ENCODE assay signal across 24 cellular contexts in the genomic region with DNA sequence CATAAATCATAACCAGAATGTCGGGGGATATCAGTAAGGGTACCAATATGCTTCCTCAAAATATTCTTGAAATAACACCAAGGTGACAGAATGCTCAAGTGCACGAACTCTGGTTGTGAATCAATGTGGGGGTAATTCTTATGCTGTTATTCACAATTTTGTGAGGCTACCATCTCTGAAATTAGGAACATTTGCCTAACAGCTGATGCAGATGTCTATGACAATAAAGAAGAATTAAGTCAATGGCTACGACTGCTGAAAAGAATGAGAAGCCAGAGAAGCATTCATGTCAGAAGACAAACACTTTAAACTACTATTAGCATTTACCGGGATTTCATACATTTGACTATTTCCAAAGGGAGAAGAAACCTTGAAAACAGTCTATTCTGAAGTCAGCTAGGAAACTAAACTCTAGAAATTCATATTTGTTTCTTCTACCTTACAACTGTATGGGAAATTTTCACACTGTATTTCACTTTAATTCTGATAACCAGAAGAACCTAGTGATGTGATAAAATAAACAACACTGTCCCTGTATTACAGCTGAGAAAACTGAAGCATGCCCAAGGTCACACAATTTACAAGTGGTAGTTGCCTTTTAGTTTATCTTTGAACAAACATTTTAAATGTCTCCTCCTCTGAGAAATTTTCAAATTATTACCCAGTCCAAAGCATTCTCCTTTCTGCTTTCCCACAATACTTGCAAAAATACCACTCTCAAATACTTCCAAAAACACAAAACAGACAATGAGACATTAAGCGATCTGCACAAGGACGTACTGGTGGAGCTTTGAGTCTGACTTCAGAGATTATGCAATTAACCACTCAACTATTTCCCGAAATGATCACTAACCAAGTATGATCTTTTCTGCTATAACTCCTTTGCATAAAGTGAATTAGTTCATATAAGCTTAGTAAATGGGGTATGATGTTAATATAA. TPM values are rescaled to one million over a fixed set of nuclear protein-coding genes. Genes with fewer than 3 reads are reported as not detected.
DNase-seq lines count a peak whose midpoint lies in the region; ATAC-seq, FAIRE-seq and TF ChIP-seq lines count a peak whose summit lies in the region.
"Had no signal": no experiment of that assay in that cellular context is flagged by ENCODE, and none has a peak within 500 bp of the region (broad histone marks: within the 10 kb centered on the region; RNA-seq: fewer than 3 reads in every experiment).

No MANE protein-coding gene starts in this region.

- H3K9ac ChIP-seq in iPS-18a (ENCODE audit: low read length) = no peak overlapping the region
- H3K9ac ChIP-seq: BLaER1 had no signal

- H3K4me1 ChIP-seq in iPS-18a (ENCODE audit: control insufficient read depth, low read depth, low read length) (peaks cover 40% of the 10 kb centered on the region), pancreas (peaks cover 5 to 29% (median 18%) of the 10 kb centered on the region in 3 donors)
- H3K4me1 ChIP-seq: BLaER1, right atrium auricular region had no signal

- H3K9me3 Mint-ChIP-seq in naive thymus-derived CD8-positive, alpha-beta T cell = peaks cover 0 to 7% (median 0%) of the 10 kb centered on the region in 9 donors

- POLR2A ChIA-PET in naive thymus-derived CD8-positive, alpha-beta T cell (lab: Charles Lee) = no interaction called here

- H3K36me3 Mint-ChIP-seq in naive thymus-derived CD8-positive, alpha-beta T cell = no peaks in the 10 kb centered on the region

- intact Hi-C loops in pancreas (cut with DNase I) = no loop called here

- 18 to 19% methylated on average over 7 of the region's 7 CpGs for WGBS in pancreas, 2 donors

- H3K27ac Mint-ChIP-seq in naive thymus-derived CD8-positive, alpha-beta T cell = no peak overlapping the region
- H3K27ac Mint-ChIP-seq: activated CD4-positive, alpha-beta T cell treated with anti-CD3 and anti-CD28 coated beads for 36 hours had no signal

- H3K27me3 Mint-ChIP-seq in naive thymus-derived CD8-positive, alpha-beta T cell = peaks cover 0 to 4% (median 0%) of the 10 kb centered on the region in 5 donors
- H3K27me3 Mint-ChIP-seq: activated CD4-positive, alpha-beta T cell treated with anti-CD3 and anti-CD28 coated beads for 36 hours had no signal

- no peak for TF ChIP-seq CTCF in pancreas (IDR thresholded peaks at IDR 0.05)

- peak; percentile 15 for DNase-seq in DMS53 (lab: John Stamatoyannopoulos, UW)
- DNase-seq in DMS53 treated with DMSO at 0.1 percent for 48 hours (lab: John Stamatoyannopoulos, UW; ENCODE audit: unreplicated experiment) = no peak
- peak; percentile 79 for DNase-seq in SKM-1 treated with dmso at 0.1 percent for 144 hours (lab: John Stamatoyannopoulos, UW; ENCODE audit: unreplicated experiment)
- DNase-seq in pancreas = peak in 1 of 6 donors; percentile 10
- no peak for DNase-seq in NCI-H2107 treated with DMSO at 0.1 percent for 48 hours (lab: John Stamatoyannopoulos, UW; ENCODE audit: unreplicated experiment)
- DNase-seq in naive thymus-derived CD8-positive, alpha-beta T cell = no peak
- DNase-seq: activated CD4-positive, alpha-beta T cell treated with anti-CD3 and anti-CD28 coated beads for 36 hours; activated naive CD4-positive, alpha-beta T cell treated with anti-CD3 and anti-CD28 coated beads, Interleukin-2, amount 50 U/mL, for 16 hours; activated T-cell treated with anti-CD3 and anti-CD28 coated beads, Interleukin-2, amount 50 U/mL, for 48 hours; Calu3; effector memory CD4-positive, alpha-beta T cell; glutamatergic neuron; NCI-H1092 treated with DMSO at 0.1 percent for 48 hours; NCI-H2029 treated with DMSO at 0.1 percent for 48 hours; nucleus accumbens; stimulated activated CD8-positive, alpha-beta memory T cell treated with anti-CD3 and anti-CD28 coated beads, Interleukin-4, amount 100 ng/mL, for 48 hours had no signal

- FAIRE-seq in pancreas (lab: Jason Lieb, UNC) = no peak
- FAIRE-seq: GM18507, K562, TTC549 had no signal

- H3K4me3 ChIP-seq in iPS-18a (ENCODE audit: low read length) (peak overlapping the region; percentile 29), pancreas (peak overlapping the region in 2 of 4 donors; percentile 2 to 4)
- H3K4me3 ChIP-seq: BLaER1, K562, right atrium auricular region had no signal

- H3K4me1 Mint-ChIP-seq in naive thymus-derived CD8-positive, alpha-beta T cell = peaks cover 2 to 6% (median 3%) of the 10 kb centered on the region in 4 donors
- H3K4me1 Mint-ChIP-seq: activated CD4-positive, alpha-beta T cell treated with anti-CD3 and anti-CD28 coated beads for 36 hours had no signal

- H3K9me3 ChIP-seq in iPS-18a (ENCODE audit: control insufficient read depth, low read depth, low read length) (no peaks in the 10 kb centered on the region), pancreas (no peaks in the 10 kb centered on the region)
- H3K9me3 ChIP-seq: BLaER1, right atrium auricular region had no signal

- ATAC-seq in pancreas (peak; percentile 84 to 90 (median 86)), HG02970 (IDR thresholded peaks at IDR 0.05; ENCODE audit: low FRiP score, unreplicated experiment) (no peak)
- no peak for ATAC-seq in naive thymus-derived CD8-positive, alpha-beta T cell
- ATAC-seq: activated CD4-positive, alpha-beta T cell treated with anti-CD3 and anti-CD28 coated beads for 36 hours; K562 had no signal

- H3K27me3 ChIP-seq in iPS-18a (ENCODE audit: control insufficient read depth, insufficient read depth, low read length) (no peaks in the 10 kb centered on the region), pancreas (no peaks in the 10 kb centered on the region)
- H3K27me3 ChIP-seq: BLaER1, right atrium auricular region had no signal

- H3K27ac ChIP-seq in iPS-18a (ENCODE audit: low read length) (no peak overlapping the region), pancreas (peak overlapping the region; percentile 8 to 33 (median 15))
- H3K27ac ChIP-seq: 22Rv1, BLaER1 had no signal

- H3K36me3 ChIP-seq in iPS-18a (ENCODE audit: control insufficient read depth, low read depth, low read length) (no peaks in the 10 kb centered on the region), pancreas (no peaks in the 10 kb centered on the region)
- H3K36me3 ChIP-seq: BLaER1, right atrium auricular region had no signal

- no peak overlapping the region for H3K4me3 Mint-ChIP-seq in naive thymus-derived CD8-positive, alpha-beta T cell
- H3K4me3 Mint-ChIP-seq: activated CD4-positive, alpha-beta T cell treated with anti-CD3 and anti-CD28 coated beads for 36 hours had no signal

RNA-seq across cellular contexts. Expression of gene ARHGAP32, which starts 18.0 kb away (rescaled TPM):
- 10 to 100 TPM; 16.9 to 36.6 (median 22.9) TPM for total RNA-seq in pancreas
- polyA plus RNA-seq in pancreas = 1 to 10 TPM; 5.0 to 8.6 TPM
- total RNA-seq in naive thymus-derived CD8-positive, alpha-beta T cell = 10 to 100 TPM in 1 of 2 experiments, 1 to 10 TPM in 1; 7.8 to 10.4 TPM
- polyA plus RNA-seq in naive thymus-derived CD8-positive, alpha-beta T cell = 1 to 10 TPM in 1 of 3 donors, under 1 TPM in 2; 0.85 to 1.5 (median 0.98) TPM
- polyA plus RNA-seq: K562 had no signal

Comparison
In these comparisons a context has a peak if more than half of its experiments do, and no peak if none do; other contexts are left out.
1. DNase-seq: peak in DMS53 (single experiment) and SKM-1 treated with dmso at 0.1 percent for 144 hours (single experiment); none in DMS53 treated with DMSO at 0.1 percent for 48 hours (single experiment), NCI-H2107 treated with DMSO at 0.1 percent for 48 hours (single experiment) and naive thymus-derived CD8-positive, alpha-beta T cell (0 of 10).
2. ATAC-seq: peak in pancreas (4 of 4); none in HG02970 (single experiment) and naive thymus-derived CD8-positive, alpha-beta T cell (0 of 2).